ENCODE assay signal across 8 cellular contexts in the genomic region with DNA sequence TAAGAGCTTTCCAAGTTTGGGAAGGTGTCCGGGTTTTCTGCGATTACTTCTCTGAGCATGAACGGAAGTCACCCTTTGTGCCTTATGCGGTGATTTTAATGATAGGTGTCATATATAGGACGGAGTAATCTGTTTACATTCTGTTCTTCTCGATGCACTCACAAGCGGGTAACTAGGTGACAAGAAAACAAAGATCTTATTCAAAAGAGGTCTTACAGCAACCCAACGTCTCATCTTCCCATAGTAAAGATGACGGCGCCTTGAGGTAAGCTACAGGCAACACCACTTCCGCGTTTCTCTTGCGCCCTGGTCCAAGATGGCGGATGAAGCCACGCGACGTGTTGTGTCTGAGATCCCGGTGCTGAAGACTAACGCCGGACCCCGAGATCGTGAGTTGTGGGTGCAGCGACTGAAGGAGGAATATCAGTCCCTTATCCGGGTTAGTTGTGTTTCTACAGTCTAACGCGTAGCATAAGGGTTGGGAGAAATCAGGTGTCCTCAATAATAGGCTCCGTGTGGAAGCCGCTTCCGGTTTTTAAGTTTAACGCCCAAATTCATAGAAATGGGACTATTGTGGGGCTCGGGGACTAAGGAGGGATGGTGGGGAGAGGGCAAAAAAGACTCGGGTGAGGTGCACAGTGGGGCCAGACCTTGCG. TPM values are rescaled to one million over a fixed set of nuclear protein-coding genes. Genes with fewer than 3 reads are reported as not detected.
DNase-seq lines count a peak whose midpoint lies in the region; ATAC-seq and TF ChIP-seq lines count a peak whose summit lies in the region.

A gene (plus strand): TSS at position 297 of the 656 bp plus-strand sequence. CDS start 20 bp downstream, at position 317.

- DNase-seq in GM13976 (ENCODE audit: low spot score), result peak; percentile 90
- peak; percentile 89 for DNase-seq in NCI-H2029 treated with DMSO at 0.1 percent for 48 hours (lab: John Stamatoyannopoulos, UW)
- DNase-seq in T-helper 22 cell (ENCODE audit: low read depth), result peak; percentile 78
- DNase-seq in astrocyte of the cerebellum (ENCODE audit: low read depth), result peak; percentile 81
- peak; percentile 88 for DNase-seq in hepatocyte (ENCODE audit: low spot score)
- DNase-seq in retina, result peak; percentile 93

- H3K4me1 ChIP-seq in hepatocyte (ENCODE audit: insufficient read depth), result peaks cover 8% of the 10 kb centered on the region

- peak within 1 kb of the TSS; percentile 80 for H3K4me2 ChIP-seq in hepatocyte

- H3K27ac ChIP-seq in hepatocyte, result peak within 1 kb of the TSS; percentile 97

- in situ Hi-C loops in GM13976 (cut with MboI; ENCODE audit: low sequenced_read_pairs, unreplicated experiment), result no loop called here
- in situ Hi-C loops in astrocyte of the cerebellum (cut with HindIII; ENCODE audit: low sequenced_read_pairs), result no loop called here

- under 1% methylated on average over 33 of the region's 33 CpGs for WGBS in hepatocyte (ENCODE audit: low lambda C conversion rate, missing lambda C conversion rate)

- no peaks in the 10 kb centered on the region for H3K9me2 ChIP-seq in hepatocyte (replicated peaks; ENCODE audit: insufficient read depth)

- no peaks in the 10 kb centered on the region for H3K9me3 ChIP-seq in hepatocyte (ENCODE audit: low read depth)

- no peaks in the 10 kb centered on the region for H4K20me1 ChIP-seq in hepatocyte (ENCODE audit: insufficient read depth, poor library complexity, severe bottlenecking)

- peak within 1 kb of the TSS; percentile 61 for H3K4me3 ChIP-seq in astrocyte of the cerebellum (ENCODE audit: low read depth, low read length)
- H3K4me3 ChIP-seq in hepatocyte, result peak within 1 kb of the TSS; percentile 65

- H3K36me3 ChIP-seq in hepatocyte (replicated peaks; ENCODE audit: insufficient read depth, low read depth), result no peaks in the 10 kb centered on the region

- H2AFZ ChIP-seq in hepatocyte, result peak within 1 kb of the TSS; percentile 59

- ATAC-seq in HG02943 (IDR thresholded peaks at IDR 0.05; ENCODE audit: low read depth, unreplicated experiment) (peak; percentile 79), HG03025 (IDR thresholded peaks at IDR 0.05; ENCODE audit: low FRiP score, unreplicated experiment) (no peak)

- peaks cover 19% of the 10 kb centered on the region for H3K79me2 ChIP-seq in hepatocyte

- H3K27me3 ChIP-seq in hepatocyte, result no peaks in the 10 kb centered on the region

- no peak for TF ChIP-seq CTCF in GM13976 (IDR thresholded peaks at IDR 0.05; ENCODE audit: borderline replicate concordance, control extremely low read depth, extremely low read depth, insufficient read depth, missing control alignments)
- no peak for TF ChIP-seq CTCF in astrocyte of the cerebellum (IDR thresholded peaks at IDR 0.05; ENCODE audit: low read depth, low read length, missing control alignments)
- TF ChIP-seq CTCF in hepatocyte (IDR thresholded peaks at IDR 0.05; ENCODE audit: poor library complexity), result no peak

RNA-seq across cellular contexts. Expression of the gene that starts here (rescaled TPM):
- total RNA-seq in hepatocyte, result 105 and 136 TPM in 2 replicates
- 119 and 128 TPM in 2 replicates for polyA plus RNA-seq in hepatocyte
